ENCODE assay signal across 8 cellular contexts in genomic region chr11:12223771-12224536, GRCh38.
DNase-seq lines count a peak whose midpoint lies in the region; ATAC-seq and TF ChIP-seq lines count a peak whose summit lies in the region.

No MANE protein-coding gene starts in this region.

- H3K4me1 ChIP-seq in SJSA1 (replicated peaks): peaks cover 20% of the 10 kb centered on the region

- peaks cover 58% of the 10 kb centered on the region for H3K36me3 ChIP-seq in SJSA1

- peak; percentile 25 for ATAC-seq in GM19395 (IDR thresholded peaks at IDR 0.05; ENCODE audit: unreplicated experiment)

- H3K27ac ChIP-seq in AG04450 (ENCODE audit: low read depth, low read length) (peak overlapping the region; percentile 94), SJSA1 (peak overlapping the region; percentile 70)

- CTCF ChIA-PET in AG04450 (lab: Charles Lee): interaction anchor here (0.6 to 3.5 kb wide), 3 partner anchors 10 to 180 kb away, joined by 3 to 24 read pairs (median 4); no protein-coding TSS in a partner anchor

- no peaks in the 10 kb centered on the region; the same call in 1 of the 2 replicates for H3K9me3 ChIP-seq in AG04450 (ENCODE audit: control insufficient read depth, insufficient read depth, low read length)
- H3K9me3 ChIP-seq in SJSA1 (replicated peaks): no peaks in the 10 kb centered on the region

- POLR2A ChIA-PET in AG04450 (lab: Yijun Ruan, JAX): interaction anchor here (0.5 to 1.7 kb wide), 5 partner anchors 8 to 138 kb away, joined by 3 to 4 read pairs (median 4); no protein-coding TSS in a partner anchor

- TF ChIP-seq CTCF in AG04450 (IDR thresholded peaks at IDR 0.05; ENCODE audit: low read depth, low read length): no peak

- H3K27me3 ChIP-seq in AG04450 (ENCODE audit: control insufficient read depth, insufficient read depth, low read length) (no peaks in the 10 kb centered on the region), SJSA1 (replicated peaks) (no peaks in the 10 kb centered on the region)

- no peak overlapping the region for H3K4me3 ChIP-seq in AG04450 (ENCODE audit: low read depth, low read length)
- no peak overlapping the region for H3K4me3 ChIP-seq in SJSA1

- DNase-seq in AG04450 (ENCODE audit: low read depth, low spot score): no peak
- peak in 1 of 2 experiments; percentile 15 for DNase-seq in SJSA1 (ENCODE audit: low read depth in 1 of 2, low spot score in 2 of 2)
- peak; percentile 32 for DNase-seq in glomerular visceral epithelial cell (ENCODE audit: extremely low spot score)
- DNase-seq in mucosa of gallbladder (ENCODE audit: low spot score): no peak
- DNase-seq in SW480 (ENCODE audit: low spot score): no peak
- DNase-seq in posterior cingulate gyrus: no peak
- DNase-seq in NCI-H187 (lab: John Stamatoyannopoulos, UW): no peak

- intact Hi-C loops in posterior cingulate gyrus (cut with DNase I): no loop called here
